ENCODE assay signal across 8 cellular contexts in the genomic region with DNA sequence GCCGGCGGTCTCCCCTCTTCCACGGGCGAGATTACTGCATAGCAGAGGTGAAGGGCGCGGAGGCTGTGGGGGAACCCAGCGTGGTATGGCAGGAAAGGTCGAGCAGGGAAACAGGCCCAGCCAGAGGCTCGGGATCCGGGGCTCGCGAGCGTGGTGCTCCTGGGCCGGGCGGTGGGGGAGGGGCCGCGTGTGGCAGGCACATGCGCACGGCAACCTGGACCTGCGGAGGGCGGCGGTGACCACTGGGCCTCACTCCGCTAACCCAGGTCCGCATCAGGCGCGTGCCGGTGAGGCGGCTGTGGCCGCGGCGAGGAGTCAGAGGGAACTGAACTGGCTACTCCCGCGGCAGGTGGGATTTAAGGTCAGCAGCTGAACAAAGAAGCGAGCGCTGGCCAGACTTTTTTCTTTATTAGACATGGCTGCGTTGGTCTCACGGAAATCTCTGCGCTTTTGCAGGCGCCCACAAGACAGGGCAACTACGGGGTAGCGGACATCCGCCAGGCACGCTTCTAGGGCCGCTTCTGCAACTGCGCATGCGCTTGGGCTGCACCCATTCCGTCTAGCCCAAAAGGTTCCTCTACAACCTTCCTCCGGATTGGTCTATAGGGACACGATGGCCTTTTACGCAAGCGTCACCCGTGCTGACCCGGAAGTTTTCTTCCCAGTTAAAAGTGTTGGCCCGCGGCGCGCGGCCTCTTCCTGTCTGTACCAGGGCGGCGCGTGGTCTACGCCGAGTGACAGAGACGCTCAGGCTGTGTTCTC. TPM values are rescaled to one million over a fixed set of nuclear protein-coding genes. Genes with fewer than 3 reads are reported as not detected.
DNase-seq lines count a peak whose midpoint lies in the region; ATAC-seq and TF ChIP-seq lines count a peak whose summit lies in the region.

A gene (plus strand): TSS at position 694 of the 762 bp plus-strand sequence. CDS start 869 bp downstream, outside the sequence.

- H4K91ac ChIP-seq in H9 (ENCODE audit: insufficient read length, low read depth, low read length): no peak within 1 kb of the TSS

- H3K56ac ChIP-seq in H9 (ENCODE audit: insufficient read length, low read depth, low read length): no peak within 1 kb of the TSS

- H3K4me2 ChIP-seq in H9 (ENCODE audit: insufficient read depth, insufficient read length, low read length): peak within 1 kb of the TSS; percentile 94

- ATAC-seq in stimulated activated naive CD8-positive, alpha-beta T cell treated with anti-CD3 and anti-CD28 coated beads, Interleukin-15, amount 100 ng/mL, for 72 hours: peak; percentile 95

- peak within 1 kb of the TSS; percentile 95 to 99 (median 98) for H3K27ac Mint-ChIP-seq in H9
- peak within 1 kb of the TSS; percentile 99 for H3K27ac Mint-ChIP-seq in nephron progenitor cell
- H3K27ac Mint-ChIP-seq in stimulated activated naive CD8-positive, alpha-beta T cell treated with anti-CD3 and anti-CD28 coated beads, Interleukin-15, amount 100 ng/mL, for 72 hours: peak within 1 kb of the TSS; percentile 96 to 99

- no peak within 1 kb of the TSS for H2BK5ac ChIP-seq in H9 (ENCODE audit: insufficient read length, low read length)

- no peaks in the 10 kb centered on the region for H3K9me3 ChIP-seq in H9 (ENCODE audit: control insufficient read depth, low read depth, low read length)
- H3K9me3 ChIP-seq in MG63: no peaks in the 10 kb centered on the region

- H3K36me3 Mint-ChIP-seq in H9 (ENCODE audit: insufficient read depth in 1 of 3, low read depth in 3 of 3): peaks cover 33 to 40% (median 36%) of the 10 kb centered on the region in 3 experiments
- H3K36me3 Mint-ChIP-seq in nephron progenitor cell (ENCODE audit: low read depth): peaks cover 26% of the 10 kb centered on the region

- H3K4me1 ChIP-seq in H9 (ENCODE audit: insufficient read depth, low read length): peaks cover 4% of the 10 kb centered on the region; the same call in 1 of the 2 replicates

- no CpG with 5 or more reads among the region's 64 CpGs for WGBS in H9 (ENCODE audit: extremely low coverage, insufficient read length, low lambda C conversion rate)

- H3K9ac ChIP-seq in H9 (ENCODE audit: extremely low read depth, insufficient read length, low read length): peak within 1 kb of the TSS; percentile 85

- H2AK5ac ChIP-seq in H9 (ENCODE audit: insufficient read length, low read length): no peak within 1 kb of the TSS

- no peak within 1 kb of the TSS for H2BK20ac ChIP-seq in H9 (ENCODE audit: low read depth, low read length, poor library complexity, severe bottlenecking)

- no peaks in the 10 kb centered on the region for H3K9me3 Mint-ChIP-seq in H9
- H3K9me3 Mint-ChIP-seq in nephron progenitor cell: no peaks in the 10 kb centered on the region
- H3K9me3 Mint-ChIP-seq in stimulated activated naive CD8-positive, alpha-beta T cell treated with anti-CD3 and anti-CD28 coated beads, Interleukin-15, amount 100 ng/mL, for 72 hours: no peaks in the 10 kb centered on the region

- H2BK15ac ChIP-seq in H9 (ENCODE audit: low read depth, low read length): no peak within 1 kb of the TSS

- peak within 1 kb of the TSS; percentile 92 for H3K18ac ChIP-seq in H9 (ENCODE audit: insufficient read length, low read depth, low read length)

- H4K5ac ChIP-seq in H9 (ENCODE audit: insufficient read length, low read depth, low read length): no peak within 1 kb of the TSS

- peak within 1 kb of the TSS; percentile 42 for H3K27ac ChIP-seq in H9 (ENCODE audit: insufficient read length, low read depth, low read length)

- peaks cover 22 to 33% of the 10 kb centered on the region in 2 experiments for H3K4me1 Mint-ChIP-seq in H9
- peaks cover 56% of the 10 kb centered on the region for H3K4me1 Mint-ChIP-seq in nephron progenitor cell
- peaks cover 50% of the 10 kb centered on the region for H3K4me1 Mint-ChIP-seq in stimulated activated naive CD8-positive, alpha-beta T cell treated with anti-CD3 and anti-CD28 coated beads, Interleukin-15, amount 100 ng/mL, for 72 hours

- H3K27me3 Mint-ChIP-seq in H9 (ENCODE audit: low read depth) (no peaks in the 10 kb centered on the region), nephron progenitor cell (ENCODE audit: low read depth, poor library complexity) (no peaks in the 10 kb centered on the region)
- H3K27me3 Mint-ChIP-seq in stimulated activated naive CD8-positive, alpha-beta T cell treated with anti-CD3 and anti-CD28 coated beads, Interleukin-15, amount 100 ng/mL, for 72 hours: no peaks in the 10 kb centered on the region

- peak within 1 kb of the TSS; percentile 1; the same call in 1 of the 2 replicates for H3K4ac ChIP-seq in H9 (ENCODE audit: low read depth, low read length)

- TF ChIP-seq CTCF in H9 (conservative IDR thresholded peaks at IDR 0.05) (no peak), nephron progenitor cell (IDR thresholded peaks at IDR 0.05) (no peak)

- H3K36me3 ChIP-seq in MG63: peaks cover 48% of the 10 kb centered on the region

- H4K20me1 ChIP-seq in H9 (ENCODE audit: control insufficient read depth, insufficient read depth, insufficient read length): no peaks in the 10 kb centered on the region

- no peak within 1 kb of the TSS for H3T11ph ChIP-seq in H9 (ENCODE audit: low read length)

- no peak within 1 kb of the TSS for H2BK12ac ChIP-seq in H9 (ENCODE audit: insufficient read length, low read depth, low read length)

- H3K14ac ChIP-seq in H9 (ENCODE audit: insufficient read depth, low read length): peak within 1 kb of the TSS; percentile 93

- peak; percentile 98 for DNase-seq in ELR (ENCODE audit: low read depth)
- peak; percentile 98 for DNase-seq in H9
- DNase-seq in MG63: peak; percentile 98
- peak; percentile 96 for DNase-seq in SHP77 treated with DMSO at 0.1 percent for 48 hours (lab: John Stamatoyannopoulos, UW)
- peak; percentile 98 for DNase-seq in activated effector memory CD4-positive, alpha-beta T cell treated with anti-CD3 and anti-CD28 coated beads, Interleukin-2, amount 50 U/mL, for 16 hours
- DNase-seq in fibroblast of the conjunctiva (ENCODE audit: low read depth): peak; percentile 99
- DNase-seq in nephron progenitor cell: peak; percentile 91
- DNase-seq in stimulated activated naive CD8-positive, alpha-beta T cell treated with anti-CD3 and anti-CD28 coated beads, Interleukin-15, amount 100 ng/mL, for 72 hours: peak; percentile 93 to 97

- peak within 1 kb of the TSS; percentile 95 to 99 for H3K4me3 Mint-ChIP-seq in H9
- H3K4me3 Mint-ChIP-seq in nephron progenitor cell: peak within 1 kb of the TSS; percentile 96
- peak within 1 kb of the TSS; percentile 95 to 97 for H3K4me3 Mint-ChIP-seq in stimulated activated naive CD8-positive, alpha-beta T cell treated with anti-CD3 and anti-CD28 coated beads, Interleukin-15, amount 100 ng/mL, for 72 hours

- H4K8ac ChIP-seq in H9 (replicated peaks; ENCODE audit: insufficient read length, low read depth, low read length): no peak within 1 kb of the TSS

- H2BK120ac ChIP-seq in H9 (ENCODE audit: low read depth, low read length, poor library complexity, severe bottlenecking): no peak within 1 kb of the TSS

- no peaks in the 10 kb centered on the region for H3K79me1 ChIP-seq in H9 (ENCODE audit: insufficient read depth, low read depth, low read length, poor library complexity, severe bottlenecking)

- H3K79me2 ChIP-seq in H9 (ENCODE audit: insufficient read depth, low read length): peaks cover 10% of the 10 kb centered on the region; the same call in 1 of the 2 replicates

- H3K4me3 ChIP-seq in MG63: peak within 1 kb of the TSS; percentile 97

- no peak within 1 kb of the TSS for H3K23ac ChIP-seq in H9 (ENCODE audit: insufficient read length, low read depth, low read length)

- H3K27me3 ChIP-seq in H9 (ENCODE audit: insufficient read depth, low read length) (no peaks in the 10 kb centered on the region), MG63 (no peaks in the 10 kb centered on the region)

- peaks cover 7% of the 10 kb centered on the region for H3K23me2 ChIP-seq in H9 (ENCODE audit: insufficient read length, low read depth, low read length, poor library complexity, severe bottlenecking)

- H2AFZ ChIP-seq in H9 (ENCODE audit: low read length): no peak within 1 kb of the TSS

RNA-seq across cellular contexts. Expression of the gene that starts here (rescaled TPM):
- 1,400 and 1,442 TPM in 2 replicates for total RNA-seq in H9 (2021)
- 3,455 and 3,636 TPM in 2 replicates for total RNA-seq in MG63 (2014; rRNA removed; shearing (Covaris generic); ENCODE audit: low replicate concordance)

Comparison
In these comparisons a context has a peak if more than half of its experiments do, and no peak if none do; other contexts are left out.
1. Peak in every context shown above with its lines: DNase-seq, ATAC-seq, H3K4me3 ChIP-seq and H3K27ac ChIP-seq.